14 cellular contexts compared by ENCODE assay signal in genomic region chr1:15314328-15315281, GRCh38.
"Had no signal": no experiment of that assay in that cellular context is flagged by ENCODE, and none has a peak within 500 bp of the region (broad histone marks: within the 10 kb centered on the region; RNA-seq: fewer than 3 reads in every experiment).

No MANE protein-coding gene starts in this region.

- H3K27ac ChIP-seq: dorsolateral prefrontal cortex, right atrium auricular region, testis had no signal

- H3K9me3 ChIP-seq: testis had no signal

- FAIRE-seq: islet of Langerhans had no signal

- DNase-seq: activated CD4-positive, alpha-beta T cell treated with anti-CD3 and anti-CD28 coated beads, Interleukin-2, amount 10 ng/mL, durations not matched to agents 7 days and 5 days; activated CD4-positive, CD25-positive, alpha-beta regulatory T cell; activated CD8-positive, alpha-beta memory T cell treated with anti-CD3 and anti-CD28 coated beads, Interleukin-2, amount 50 U/mL, for 4 hours; activated gamma-delta T cell; activated T-cell treated with anti-CD3 and anti-CD28 coated beads, Interleukin-2, amount 50 U/mL, for 48 hours; dorsolateral prefrontal cortex; foreskin fibroblast; left cardiac atrium; mesendoderm; posterior cingulate gyrus; T-cell; testis had no signal

- H3K27me3 ChIP-seq: dorsolateral prefrontal cortex, right atrium auricular region, testis had no signal

- H3K36me3 ChIP-seq: right atrium auricular region had no signal

- H3K4me1 ChIP-seq: right atrium auricular region, testis had no signal

- H3K4me3 ChIP-seq: dorsolateral prefrontal cortex, right atrium auricular region, testis had no signal
